8 cellular contexts compared by ENCODE assay signal in the genomic region with DNA sequence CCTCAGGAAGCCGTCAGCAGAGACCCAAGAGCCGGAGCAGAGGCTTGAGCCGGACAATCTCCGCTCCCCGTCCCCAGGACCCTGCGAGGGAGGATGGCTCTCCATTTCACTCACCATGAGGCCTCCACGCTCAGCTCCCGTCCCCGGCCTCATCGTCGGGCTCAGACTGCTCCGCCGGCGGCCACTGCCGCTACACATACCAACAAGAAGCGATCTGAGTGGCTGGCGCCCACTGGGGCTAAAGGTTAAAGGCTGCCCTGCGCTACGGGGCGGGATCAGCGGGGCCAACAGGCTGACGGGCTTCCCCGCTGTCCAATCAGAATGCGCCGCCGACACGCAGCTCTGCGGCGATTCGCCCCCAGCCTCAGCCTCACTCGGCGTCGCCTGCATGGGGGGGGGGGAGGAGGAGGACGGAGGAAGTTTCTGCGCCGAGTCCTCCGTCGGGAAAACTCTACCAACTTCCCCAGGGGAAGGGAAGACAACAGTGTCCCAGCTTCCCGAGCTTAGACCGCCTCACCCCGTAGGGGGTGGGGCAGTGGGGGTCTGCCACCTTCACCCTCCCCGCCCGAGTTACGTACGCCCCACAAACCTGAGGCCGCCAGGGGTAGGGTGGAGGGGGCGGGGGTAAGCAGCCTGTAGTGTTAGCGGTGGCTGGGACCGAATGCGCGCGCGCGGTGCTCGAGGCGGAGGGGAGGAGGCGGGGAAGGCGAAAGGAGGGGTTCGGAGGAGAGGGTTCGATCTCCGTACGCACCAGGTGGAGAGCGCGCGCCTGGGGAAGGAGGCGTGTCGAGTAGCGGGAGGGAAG. TPM values are rescaled to one million over a fixed set of nuclear protein-coding genes. Genes with fewer than 3 reads are reported as not detected.
DNase-seq lines count a peak whose midpoint lies in the region; ATAC-seq and TF ChIP-seq lines count a peak whose summit lies in the region.

A gene (minus strand): TSS at position 220 of the 805 bp plus-strand sequence. CDS start 22 bp downstream, at position 198.

- H3K4me3 ChIP-seq in GM06990 (replicated peaks; ENCODE audit: low read depth, low read length): peak within 1 kb of the TSS; percentile 89

- peaks cover 68% of the 10 kb centered on the region for H3K4me1 Mint-ChIP-seq in activated naive CD4-positive, alpha-beta T cell treated with anti-CD3 and anti-CD28 coated beads, Interleukin-2, amount 50 U/mL, for 24 hours

- ATAC-seq in HG02588 (IDR thresholded peaks at IDR 0.05; ENCODE audit: unreplicated experiment) (peak; percentile 62), SK-N-SH treated with all-trans-retinoic acid at 6 μM for 48 hours (peak; percentile 84)

- H3K27ac ChIP-seq in temporal lobe (ENCODE audit: low read depth, low read length): peak within 1 kb of the TSS; percentile 99

- no peaks in the 10 kb centered on the region for H3K27me3 ChIP-seq in GM06990 (replicated peaks; ENCODE audit: control insufficient read depth, insufficient read depth, low read length)

- H3K27me3 Mint-ChIP-seq in activated naive CD4-positive, alpha-beta T cell treated with anti-CD3 and anti-CD28 coated beads, Interleukin-2, amount 50 U/mL, for 24 hours: no peaks in the 10 kb centered on the region

- peaks cover 17% of the 10 kb centered on the region for H3K36me3 Mint-ChIP-seq in activated naive CD4-positive, alpha-beta T cell treated with anti-CD3 and anti-CD28 coated beads, Interleukin-2, amount 50 U/mL, for 24 hours

- TF ChIP-seq CTCF in GM06990 (IDR thresholded peaks at IDR 0.05; ENCODE audit: insufficient read depth, low read length, poor library complexity, severe bottlenecking): no peak

- peak within 1 kb of the TSS; percentile 100 for H3K4me3 Mint-ChIP-seq in activated naive CD4-positive, alpha-beta T cell treated with anti-CD3 and anti-CD28 coated beads, Interleukin-2, amount 50 U/mL, for 24 hours

- H3K27ac Mint-ChIP-seq in activated naive CD4-positive, alpha-beta T cell treated with anti-CD3 and anti-CD28 coated beads, Interleukin-2, amount 50 U/mL, for 24 hours: peak within 1 kb of the TSS; percentile 100

- no peaks in the 10 kb centered on the region for H3K36me3 ChIP-seq in GM06990 (ENCODE audit: control insufficient read depth, insufficient read depth, low read length)

- H3K9me3 Mint-ChIP-seq in activated naive CD4-positive, alpha-beta T cell treated with anti-CD3 and anti-CD28 coated beads, Interleukin-2, amount 50 U/mL, for 24 hours: no peaks in the 10 kb centered on the region

- DNase-seq in GM06990 (ENCODE audit: extremely low read depth, insufficient read length) (peak; percentile 98), NCI-H1092 (lab: John Stamatoyannopoulos, UW) (peak; percentile 94), globus pallidus (ENCODE audit: low spot score) (peak; percentile 99), occipital lobe (lab: John Stamatoyannopoulos, UW) (peak; percentile 99)

TF ChIP-seq in SK-N-SH treated with all-trans-retinoic acid at 6 μM for 48 hours, 23 proteins besides CTCF, POLR2A, EP300 and RAD21:
- TF ChIP-seq, protein P1, sequence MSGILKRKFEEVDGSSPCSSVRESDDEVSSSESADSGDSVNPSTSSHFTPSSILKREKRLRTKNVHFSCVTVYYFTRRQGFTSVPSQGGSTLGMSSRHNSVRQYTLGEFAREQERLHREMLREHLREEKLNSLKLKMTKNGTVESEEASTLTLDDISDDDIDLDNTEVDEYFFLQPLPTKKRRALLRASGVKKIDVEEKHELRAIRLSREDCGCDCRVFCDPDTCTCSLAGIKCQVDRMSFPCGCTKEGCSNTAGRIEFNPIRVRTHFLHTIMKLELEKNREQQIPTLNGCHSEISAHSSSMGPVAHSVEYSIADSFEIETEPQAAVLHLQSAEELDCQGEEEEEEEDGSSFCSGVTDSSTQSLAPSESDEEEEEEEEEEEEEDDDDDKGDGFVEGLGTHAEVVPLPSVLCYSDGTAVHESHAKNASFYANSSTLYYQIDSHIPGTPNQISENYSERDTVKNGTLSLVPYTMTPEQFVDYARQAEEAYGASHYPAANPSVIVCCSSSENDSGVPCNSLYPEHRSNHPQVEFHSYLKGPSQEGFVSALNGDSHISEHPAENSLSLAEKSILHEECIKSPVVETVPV (CRISPR knock-in tag; IDR thresholded peaks at IDR 0.05): no peak
- no peak for TF ChIP-seq GLIS3 (CRISPR knock-in tag; IDR thresholded peaks at IDR 0.05)
- TF ChIP-seq RARB (CRISPR knock-in tag; IDR thresholded peaks at IDR 0.05): no peak
- TF ChIP-seq, protein P2, sequence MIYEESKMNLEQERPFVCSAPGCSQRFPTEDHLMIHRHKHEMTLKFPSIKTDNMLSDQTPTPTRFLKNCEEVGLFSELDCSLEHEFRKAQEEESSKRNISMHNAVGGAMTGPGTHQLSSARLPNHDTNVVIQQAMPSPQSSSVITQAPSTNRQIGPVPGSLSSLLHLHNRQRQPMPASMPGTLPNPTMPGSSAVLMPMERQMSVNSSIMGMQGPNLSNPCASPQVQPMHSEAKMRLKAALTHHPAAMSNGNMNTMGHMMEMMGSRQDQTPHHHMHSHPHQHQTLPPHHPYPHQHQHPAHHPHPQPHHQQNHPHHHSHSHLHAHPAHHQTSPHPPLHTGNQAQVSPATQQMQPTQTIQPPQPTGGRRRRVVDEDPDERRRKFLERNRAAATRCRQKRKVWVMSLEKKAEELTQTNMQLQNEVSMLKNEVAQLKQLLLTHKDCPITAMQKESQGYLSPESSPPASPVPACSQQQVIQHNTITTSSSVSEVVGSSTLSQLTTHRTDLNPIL (CRISPR knock-in tag; IDR thresholded peaks at IDR 0.05; ENCODE audit: low read depth): no peak
- no peak for TF ChIP-seq ESRRG (CRISPR knock-in tag; IDR thresholded peaks at IDR 0.05)
- TF ChIP-seq ZNF8 (CRISPR knock-in tag; IDR thresholded peaks at IDR 0.05): no peak
- TF ChIP-seq ARNTL (CRISPR knock-in tag; IDR thresholded peaks at IDR 0.05; ENCODE audit: borderline replicate concordance, low read depth): no peak
- TF ChIP-seq, protein P3, sequence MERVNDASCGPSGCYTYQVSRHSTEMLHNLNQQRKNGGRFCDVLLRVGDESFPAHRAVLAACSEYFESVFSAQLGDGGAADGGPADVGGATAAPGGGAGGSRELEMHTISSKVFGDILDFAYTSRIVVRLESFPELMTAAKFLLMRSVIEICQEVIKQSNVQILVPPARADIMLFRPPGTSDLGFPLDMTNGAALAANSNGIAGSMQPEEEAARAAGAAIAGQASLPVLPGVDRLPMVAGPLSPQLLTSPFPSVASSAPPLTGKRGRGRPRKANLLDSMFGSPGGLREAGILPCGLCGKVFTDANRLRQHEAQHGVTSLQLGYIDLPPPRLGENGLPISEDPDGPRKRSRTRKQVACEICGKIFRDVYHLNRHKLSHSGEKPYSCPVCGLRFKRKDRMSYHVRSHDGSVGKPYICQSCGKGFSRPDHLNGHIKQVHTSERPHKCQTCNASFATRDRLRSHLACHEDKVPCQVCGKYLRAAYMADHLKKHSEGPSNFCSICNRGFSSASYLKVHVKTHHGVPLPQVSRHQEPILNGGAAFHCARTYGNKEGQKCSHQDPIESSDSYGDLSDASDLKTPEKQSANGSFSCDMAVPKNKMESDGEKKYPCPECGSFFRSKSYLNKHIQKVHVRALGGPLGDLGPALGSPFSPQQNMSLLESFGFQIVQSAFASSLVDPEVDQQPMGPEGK (CRISPR knock-in tag; IDR thresholded peaks at IDR 0.05; ENCODE audit: borderline replicate concordance): no peak
- TF ChIP-seq, protein P4, sequence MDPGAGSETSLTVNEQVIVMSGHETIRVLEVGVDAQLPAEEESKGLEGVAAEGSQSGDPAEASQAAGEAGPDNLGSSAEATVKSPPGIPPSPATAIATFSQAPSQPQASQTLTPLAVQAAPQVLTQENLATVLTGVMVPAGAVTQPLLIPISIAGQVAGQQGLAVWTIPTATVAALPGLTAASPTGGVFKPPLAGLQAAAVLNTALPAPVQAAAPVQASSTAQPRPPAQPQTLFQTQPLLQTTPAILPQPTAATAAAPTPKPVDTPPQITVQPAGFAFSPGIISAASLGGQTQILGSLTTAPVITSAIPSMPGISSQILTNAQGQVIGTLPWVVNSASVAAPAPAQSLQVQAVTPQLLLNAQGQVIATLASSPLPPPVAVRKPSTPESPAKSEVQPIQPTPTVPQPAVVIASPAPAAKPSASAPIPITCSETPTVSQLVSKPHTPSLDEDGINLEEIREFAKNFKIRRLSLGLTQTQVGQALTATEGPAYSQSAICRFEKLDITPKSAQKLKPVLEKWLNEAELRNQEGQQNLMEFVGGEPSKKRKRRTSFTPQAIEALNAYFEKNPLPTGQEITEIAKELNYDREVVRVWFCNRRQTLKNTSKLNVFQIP (CRISPR knock-in tag; IDR thresholded peaks at IDR 0.05; ENCODE audit: borderline replicate concordance, low read depth): no peak
- no peak for TF ChIP-seq ZFP3 (CRISPR knock-in tag; IDR thresholded peaks at IDR 0.05)
- TF ChIP-seq OSR1 (CRISPR knock-in tag; IDR thresholded peaks at IDR 0.05): no peak
- TF ChIP-seq ISL1 (CRISPR knock-in tag; IDR thresholded peaks at IDR 0.05): no peak
- TF ChIP-seq ZNF565 (CRISPR knock-in tag; conservative IDR thresholded peaks at IDR 0.05; ENCODE audit: low read depth): no peak
- TF ChIP-seq ZC3H10 (CRISPR knock-in tag; IDR thresholded peaks at IDR 0.05): no peak
- TF ChIP-seq BACH2 (CRISPR knock-in tag; IDR thresholded peaks at IDR 0.05; ENCODE audit: borderline replicate concordance): no peak
- TF ChIP-seq, protein P5, sequence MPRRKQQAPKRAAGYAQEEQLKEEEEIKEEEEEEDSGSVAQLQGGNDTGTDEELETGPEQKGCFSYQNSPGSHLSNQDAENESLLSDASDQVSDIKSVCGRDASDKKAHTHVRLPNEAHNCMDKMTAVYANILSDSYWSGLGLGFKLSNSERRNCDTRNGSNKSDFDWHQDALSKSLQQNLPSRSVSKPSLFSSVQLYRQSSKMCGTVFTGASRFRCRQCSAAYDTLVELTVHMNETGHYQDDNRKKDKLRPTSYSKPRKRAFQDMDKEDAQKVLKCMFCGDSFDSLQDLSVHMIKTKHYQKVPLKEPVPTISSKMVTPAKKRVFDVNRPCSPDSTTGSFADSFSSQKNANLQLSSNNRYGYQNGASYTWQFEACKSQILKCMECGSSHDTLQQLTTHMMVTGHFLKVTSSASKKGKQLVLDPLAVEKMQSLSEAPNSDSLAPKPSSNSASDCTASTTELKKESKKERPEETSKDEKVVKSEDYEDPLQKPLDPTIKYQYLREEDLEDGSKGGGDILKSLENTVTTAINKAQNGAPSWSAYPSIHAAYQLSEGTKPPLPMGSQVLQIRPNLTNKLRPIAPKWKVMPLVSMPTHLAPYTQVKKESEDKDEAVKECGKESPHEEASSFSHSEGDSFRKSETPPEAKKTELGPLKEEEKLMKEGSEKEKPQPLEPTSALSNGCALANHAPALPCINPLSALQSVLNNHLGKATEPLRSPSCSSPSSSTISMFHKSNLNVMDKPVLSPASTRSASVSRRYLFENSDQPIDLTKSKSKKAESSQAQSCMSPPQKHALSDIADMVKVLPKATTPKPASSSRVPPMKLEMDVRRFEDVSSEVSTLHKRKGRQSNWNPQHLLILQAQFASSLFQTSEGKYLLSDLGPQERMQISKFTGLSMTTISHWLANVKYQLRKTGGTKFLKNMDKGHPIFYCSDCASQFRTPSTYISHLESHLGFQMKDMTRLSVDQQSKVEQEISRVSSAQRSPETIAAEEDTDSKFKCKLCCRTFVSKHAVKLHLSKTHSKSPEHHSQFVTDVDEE (CRISPR knock-in tag; IDR thresholded peaks at IDR 0.05): no peak
- no peak for TF ChIP-seq ZNF70 (CRISPR knock-in tag; IDR thresholded peaks at IDR 0.05)

RNA-seq across cellular contexts. Expression of the gene that starts here (rescaled TPM):
- total RNA-seq in occipital lobe (127 TPM), temporal lobe (72.3 TPM)

Comparison
In these comparisons a context has a peak if more than half of its experiments do, and no peak if none do; other contexts are left out.
1. Peak in every context shown above with its lines: DNase-seq, ATAC-seq, H3K4me3 ChIP-seq and H3K27ac ChIP-seq.